10 cellular contexts compared by ENCODE assay signal in the genomic region with DNA sequence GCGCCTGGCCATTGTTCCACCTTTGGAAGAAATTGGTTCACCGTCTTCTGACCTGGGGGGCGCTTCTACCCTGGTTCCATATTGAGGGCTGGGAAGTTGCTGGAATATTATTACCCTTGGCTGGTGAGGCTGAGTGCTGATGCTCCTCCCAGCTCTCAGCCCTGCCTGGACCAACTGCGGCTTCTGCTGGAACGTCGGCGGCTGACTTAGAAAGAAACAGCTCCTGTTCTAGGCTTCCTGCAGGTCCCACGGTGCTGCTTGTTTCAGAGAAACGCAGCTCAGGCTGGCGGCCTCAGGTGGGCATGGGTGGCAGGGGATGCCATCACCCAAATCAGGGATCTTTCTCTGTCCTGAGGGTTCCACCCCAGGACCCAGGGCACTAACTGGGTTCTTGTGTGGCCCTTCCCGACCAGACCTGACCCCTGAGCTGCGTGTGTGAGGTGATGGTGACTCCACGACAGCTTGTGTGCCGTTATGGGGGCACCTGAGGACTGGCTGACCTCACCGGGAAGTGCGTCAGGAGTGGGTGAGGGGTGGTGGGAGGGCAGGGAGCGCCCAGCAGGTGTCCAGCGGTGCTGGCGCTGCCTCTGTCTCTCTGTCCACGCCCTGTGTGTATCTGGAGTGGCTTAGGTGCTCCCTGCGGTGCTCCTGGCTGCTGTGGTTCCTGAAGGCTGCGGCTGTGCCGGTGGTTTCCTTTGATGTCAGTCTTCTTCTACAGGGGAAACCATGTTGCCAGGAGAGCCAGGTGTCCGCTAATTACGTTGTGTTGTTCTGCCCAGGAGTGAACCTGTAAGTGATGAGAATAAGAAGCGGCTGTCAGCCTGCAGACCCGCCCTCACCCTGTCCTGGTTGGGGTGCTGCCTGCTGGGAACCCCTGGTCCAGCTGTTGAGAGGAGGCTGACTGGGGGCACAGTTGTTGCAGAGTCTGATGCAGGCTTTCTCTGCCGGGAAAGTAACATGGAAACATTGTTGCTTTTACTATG. TPM values are rescaled to one million over a fixed set of nuclear protein-coding genes. Genes with fewer than 3 reads are reported as not detected.
DNase-seq lines count a peak whose midpoint lies in the region; ATAC-seq and TF ChIP-seq lines count a peak whose summit lies in the region.
"Had no signal": no experiment of that assay in that cellular context is flagged by ENCODE, and none has a peak within 500 bp of the region (broad histone marks: within the 10 kb centered on the region; RNA-seq: fewer than 3 reads in every experiment).

No MANE protein-coding gene starts in this region.

- H3K9me3 ChIP-seq in CD8-positive, alpha-beta T cell (ENCODE audit: low read length) = no peaks in the 10 kb centered on the region
- no peaks in the 10 kb centered on the region for H3K9me3 ChIP-seq in Peyer's patch
- H3K9me3 ChIP-seq: heart left ventricle had no signal

- POLR2A ChIA-PET in CD8-positive, alpha-beta T cell (lab: Charles Lee) = interaction anchor here (0.6 to 1.2 kb wide), 2 partner anchors 12 to 21 kb away, joined by 3 read pairs; no protein-coding TSS in a partner anchor

- no peaks in the 10 kb centered on the region for H3K27me3 ChIP-seq in CD8-positive, alpha-beta T cell (ENCODE audit: insufficient read depth, low read length)
- no peaks in the 10 kb centered on the region for H3K27me3 ChIP-seq in Peyer's patch
- H3K27me3 ChIP-seq: heart left ventricle had no signal

- no peak for TF ChIP-seq CTCF in CD8-positive, alpha-beta T cell (IDR thresholded peaks at IDR 0.05)
- TF ChIP-seq CTCF in Peyer's patch (IDR thresholded peaks at IDR 0.05) (no peak), osteocyte (IDR thresholded peaks at IDR 0.05) (no peak)

- DNase-seq in CD8-positive, alpha-beta T cell = peak in 4 of 7 experiments; percentile 57 to 74 (median 64)
- DNase-seq in Peyer's patch (peak in 2 of 3 donors; percentile 52 to 80), osteocyte (ENCODE audit: extremely low spot score, unreplicated experiment) (no peak), UCSD-AML1 (lab: John Stamatoyannopoulos, UW; ENCODE audit: unreplicated experiment) (no peak), NCI-H524 (lab: John Stamatoyannopoulos, UW) (no peak), COLO829 (ENCODE audit: low spot score) (no peak), NCI-H1105 (lab: John Stamatoyannopoulos, UW) (no peak)
- DNase-seq in central memory CD4-positive, alpha-beta T cell = peak; percentile 75
- DNase-seq: NK-92 treated with Interleukin-12 subunit alpha and Interleukin-12 subunit beta, amount 100 ng/mL, for 24 hours had no signal

- CTCF ChIA-PET in CD8-positive, alpha-beta T cell (lab: Charles Lee) = interaction anchor here (0.5 kb wide), 1 partner anchor 1249 kb away, joined by 3 read pairs; no protein-coding TSS in a partner anchor

- H3K27ac Mint-ChIP-seq in CD8-positive, alpha-beta T cell = peak overlapping the region; percentile 98
- peak overlapping the region; percentile 96 for H3K27ac Mint-ChIP-seq in osteocyte (ENCODE audit: unreplicated experiment)

- ATAC-seq in CD8-positive, alpha-beta T cell = peak; percentile 7
- ATAC-seq: heart left ventricle had no signal

- H3K4me3 ChIP-seq in CD8-positive, alpha-beta T cell (ENCODE audit: low read depth, low read length) = peak overlapping the region; percentile 37
- peak overlapping the region in 1 of 4 donors; percentile 8 for H3K4me3 ChIP-seq in Peyer's patch

- no peaks in the 10 kb centered on the region for H3K9me3 Mint-ChIP-seq in CD8-positive, alpha-beta T cell
- no peaks in the 10 kb centered on the region for H3K9me3 Mint-ChIP-seq in osteocyte (ENCODE audit: unreplicated experiment)

- peaks cover 84% of the 10 kb centered on the region for H3K4me1 Mint-ChIP-seq in CD8-positive, alpha-beta T cell (ENCODE audit: low read depth)
- H3K4me1 Mint-ChIP-seq in osteocyte (ENCODE audit: unreplicated experiment) = peaks cover 87% of the 10 kb centered on the region

- H3K27me3 Mint-ChIP-seq in CD8-positive, alpha-beta T cell (ENCODE audit: low read depth) = no peaks in the 10 kb centered on the region
- H3K27me3 Mint-ChIP-seq in osteocyte (ENCODE audit: unreplicated experiment) = no peaks in the 10 kb centered on the region

- H3K4me3 Mint-ChIP-seq in CD8-positive, alpha-beta T cell = peak overlapping the region; percentile 72
- H3K4me3 Mint-ChIP-seq in osteocyte (ENCODE audit: unreplicated experiment) = no peak overlapping the region

- peak overlapping the region; percentile 32 for H3K27ac ChIP-seq in CD8-positive, alpha-beta T cell (ENCODE audit: low read depth, low read length)
- peak overlapping the region; percentile 28 to 86 (median 50) for H3K27ac ChIP-seq in Peyer's patch

- intact Hi-C loops in CD8-positive, alpha-beta T cell (cut with DNase I, micrococcal nuclease) = loop anchor here in 1 of 2 experiments (2.0 to 10.0 kb wide), 2 partner anchors 16 to 308 kb away; no protein-coding TSS in a partner anchor

- peaks cover 4% of the 10 kb centered on the region for H3K36me3 ChIP-seq in CD8-positive, alpha-beta T cell (ENCODE audit: insufficient read depth, low read length)
- no peaks in the 10 kb centered on the region for H3K36me3 ChIP-seq in Peyer's patch

- peaks cover 49% of the 10 kb centered on the region for H3K36me3 Mint-ChIP-seq in CD8-positive, alpha-beta T cell
- no peaks in the 10 kb centered on the region for H3K36me3 Mint-ChIP-seq in osteocyte (ENCODE audit: unreplicated experiment)

- peaks cover 99% of the 10 kb centered on the region for H3K4me1 ChIP-seq in CD8-positive, alpha-beta T cell (ENCODE audit: insufficient read depth, low read length)
- peaks cover 13 to 98% (median 58%) of the 10 kb centered on the region in 4 donors for H3K4me1 ChIP-seq in Peyer's patch

- no peak for TF ChIP-seq POLR2A in Peyer's patch (IDR thresholded peaks at IDR 0.05)

RNA-seq across cellular contexts. Expression of gene SKI, which starts 8.9 kb away (rescaled TPM):
- total RNA-seq in CD8-positive, alpha-beta T cell = 100 to 1,000 TPM; 361 to 383 TPM
- 10 to 100 TPM; 20.1 to 41.5 (median 37.1) TPM for total RNA-seq in Peyer's patch
- 131 and 132 TPM in 2 replicates for total RNA-seq in osteocyte

RNA-seq across cellular contexts. Expression of gene FAAP20, which starts 42.4 kb away (rescaled TPM):
- total RNA-seq in CD8-positive, alpha-beta T cell = 10 to 100 TPM; 53.6 to 61.1 TPM
- total RNA-seq in Peyer's patch (10 to 100 TPM; 16.5 to 31.2 (median 25.4) TPM), osteocyte (85.1 and 90.4 TPM in 2 replicates)

Comparison
In these comparisons a context has a peak if more than half of its experiments do, and no peak if none do; other contexts are left out.
1. DNase-seq: peak in CD8-positive, alpha-beta T cell (4 of 7), Peyer's patch (2 of 3) and central memory CD4-positive, alpha-beta T cell (single experiment); none in osteocyte (single experiment), UCSD-AML1 (single experiment), NCI-H524 (0 of 2), COLO829 (single experiment) and NCI-H1105 (single experiment).